Comparison of ENCODE assay signal across 25 cellular contexts in the genomic region with DNA sequence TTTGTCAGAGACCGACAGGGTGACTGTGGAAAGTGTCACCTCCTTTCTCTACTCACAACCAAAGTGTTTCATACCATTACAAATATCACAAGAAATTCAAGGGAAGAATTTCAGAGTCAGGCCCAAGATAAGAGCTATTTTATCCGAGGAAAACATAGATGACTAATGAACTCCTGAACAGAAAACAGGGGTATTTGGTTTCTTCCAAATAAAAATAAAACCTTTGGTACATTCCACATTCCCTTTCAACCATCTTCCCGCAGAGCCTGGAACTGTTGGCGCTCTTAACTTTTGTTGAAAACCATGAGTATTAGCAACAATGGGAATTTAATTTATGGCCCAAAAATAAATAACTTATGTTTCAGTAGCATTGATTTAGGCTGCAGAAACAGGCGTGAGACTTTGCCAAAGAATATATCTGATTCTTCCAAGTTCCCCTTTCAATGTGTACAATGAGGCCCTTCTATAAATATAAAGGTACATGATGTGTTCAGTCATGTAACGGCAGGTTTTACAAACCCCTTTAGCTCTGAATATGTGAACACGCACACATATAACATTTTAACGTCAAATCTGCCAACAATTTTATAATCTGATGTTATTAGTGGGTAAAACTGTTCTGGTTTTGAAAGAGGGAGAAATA.
DNase-seq lines count a peak whose midpoint lies in the region; ATAC-seq and TF ChIP-seq lines count a peak whose summit lies in the region.
"Had no signal": no experiment of that assay in that cellular context is flagged by ENCODE, and none has a peak within 500 bp of the region (broad histone marks: within the 10 kb centered on the region; RNA-seq: fewer than 3 reads in every experiment).

No MANE protein-coding gene starts in this region.

- no peaks in the 10 kb centered on the region for H3K27me3 Mint-ChIP-seq in neural progenitor cell (ENCODE audit: insufficient read depth, low read depth)
- H3K27me3 Mint-ChIP-seq: activated CD4-positive, alpha-beta memory T cell treated with anti-CD3 and anti-CD28 coated beads for 36 hours; activated naive CD8-positive, alpha-beta T cell treated with anti-CD3 and anti-CD28 coated beads, Interleukin-2, amount 50 U/mL, for 24 hours had no signal

- no peaks in the 10 kb centered on the region for H3K9me3 Mint-ChIP-seq in neural progenitor cell
- H3K9me3 Mint-ChIP-seq: activated CD4-positive, alpha-beta memory T cell treated with anti-CD3 and anti-CD28 coated beads for 36 hours; activated naive CD8-positive, alpha-beta T cell treated with anti-CD3 and anti-CD28 coated beads, Interleukin-2, amount 50 U/mL, for 24 hours; natural killer cell treated with Interleukin-12 subunit alpha and Interleukin-12 subunit beta and Interleukin-15 and Interleukin-18, amount 100 ng/mL, for 72 hours had no signal

- no peak overlapping the region for H3K27ac Mint-ChIP-seq in neural progenitor cell
- H3K27ac Mint-ChIP-seq: activated CD4-positive, alpha-beta memory T cell treated with anti-CD3 and anti-CD28 coated beads for 36 hours; activated naive CD8-positive, alpha-beta T cell treated with anti-CD3 and anti-CD28 coated beads, Interleukin-2, amount 50 U/mL, for 24 hours; natural killer cell treated with Interleukin-12 subunit alpha and Interleukin-12 subunit beta and Interleukin-15 and Interleukin-18, amount 100 ng/mL, for 72 hours had no signal

- no peaks in the 10 kb centered on the region for H3K36me3 Mint-ChIP-seq in neural progenitor cell
- H3K36me3 Mint-ChIP-seq: activated CD4-positive, alpha-beta memory T cell treated with anti-CD3 and anti-CD28 coated beads for 36 hours; natural killer cell treated with Interleukin-12 subunit alpha and Interleukin-12 subunit beta and Interleukin-15 and Interleukin-18, amount 100 ng/mL, for 72 hours had no signal

- H3K27me3 ChIP-seq in right atrium auricular region (no peaks in the 10 kb centered on the region), neural progenitor cell (no peaks in the 10 kb centered on the region)
- H3K27me3 ChIP-seq: BE2C, gastroesophageal sphincter, transverse colon had no signal

- no peak for TF ChIP-seq CTCF in right atrium auricular region (IDR thresholded peaks at IDR 0.05)
- TF ChIP-seq CTCF in neural progenitor cell (IDR thresholded peaks at IDR 0.05), result no peak

- no peak for DNase-seq in right atrium auricular region (ENCODE audit: low spot score)
- no peak for DNase-seq in Right ventricle myocardium inferior (ENCODE audit: missing footprints)
- DNase-seq in epithelial cell of prostate (ENCODE audit: low read depth, low spot score), result no peak
- DNase-seq in neural progenitor cell (ENCODE audit: low spot score), result no peak
- no peak for DNase-seq in SIG-M5 (lab: John Stamatoyannopoulos, UW)
- DNase-seq in stimulated activated naive CD4-positive, alpha-beta T cell treated with Interleukin-2 at 50 U/mL for 16 hours (lab: John Stamatoyannopoulos, UW), result no peak
- DNase-seq in activated CD8-positive, alpha-beta memory T cell treated with anti-CD3 and anti-CD28 coated beads for 24 hours, result no peak
- DNase-seq: activated CD4-positive, alpha-beta memory T cell treated with anti-CD3 and anti-CD28 coated beads for 36 hours; activated CD4-positive, CD25-positive, alpha-beta regulatory T cell; activated gamma-delta T cell; activated naive CD8-positive, alpha-beta T cell treated with anti-CD3 and anti-CD28 coated beads, Interleukin-2, amount 50 U/mL, for 24 hours; BE2C; effector CD8-positive, alpha-beta T cell; GM23248; NCI-H1694 treated with DMSO at 0.1 percent for 48 hours; NCI-H748 treated with DMSO at 0.1 percent for 48 hours; RPMI8226; small intestine; stimulated activated CD4-positive, alpha-beta T cell treated with anti-CD3 and anti-CD28 coated beads, Interleukin-2, amount 100 ng/mL, for 48 hours; stimulated activated naive CD4-positive, alpha-beta T cell; T-helper 9 cell; transverse colon had no signal

- no peaks in the 10 kb centered on the region for H3F3A ChIP-seq in neural progenitor cell (ENCODE audit: low read depth)

- H2AFZ ChIP-seq in neural progenitor cell (replicated peaks), result peak overlapping the region; percentile 2
- H2AFZ ChIP-seq: GM23248 had no signal

- no peaks in the 10 kb centered on the region for H4K20me1 ChIP-seq in neural progenitor cell (ENCODE audit: low read depth)

- no peak overlapping the region for H3K9ac ChIP-seq in neural progenitor cell
- H3K9ac ChIP-seq: GM23248 had no signal

- no peaks in the 10 kb centered on the region for H3K79me2 ChIP-seq in neural progenitor cell (ENCODE audit: low read depth)

- H3K4me2 ChIP-seq in neural progenitor cell, result no peak overlapping the region

- intact Hi-C loops in Right ventricle myocardium inferior (cut with DNase I), result no loop called here

- H3K36me3 ChIP-seq in right atrium auricular region (no peaks in the 10 kb centered on the region), neural progenitor cell (no peaks in the 10 kb centered on the region)
- H3K36me3 ChIP-seq: BE2C, gastroesophageal sphincter, transverse colon had no signal

- peak overlapping the region; percentile 63 to 82 for H3K27ac ChIP-seq in right atrium auricular region
- H3K27ac ChIP-seq in epithelial cell of prostate, result peak overlapping the region; percentile 2
- no peak overlapping the region for H3K27ac ChIP-seq in neural progenitor cell
- H3K27ac ChIP-seq: gastroesophageal sphincter, GM23248, transverse colon had no signal

- H3K9me3 ChIP-seq in right atrium auricular region (no peaks in the 10 kb centered on the region), neural progenitor cell (ENCODE audit: low read depth) (no peaks in the 10 kb centered on the region)
- H3K9me3 ChIP-seq: BE2C, gastroesophageal sphincter, transverse colon had no signal

- no peak overlapping the region for H3K4me3 Mint-ChIP-seq in neural progenitor cell
- H3K4me3 Mint-ChIP-seq: activated CD4-positive, alpha-beta memory T cell treated with anti-CD3 and anti-CD28 coated beads for 36 hours; activated naive CD8-positive, alpha-beta T cell treated with anti-CD3 and anti-CD28 coated beads, Interleukin-2, amount 50 U/mL, for 24 hours; natural killer cell treated with Interleukin-12 subunit alpha and Interleukin-12 subunit beta and Interleukin-15 and Interleukin-18, amount 100 ng/mL, for 72 hours had no signal

- no peak overlapping the region for H3K4me3 ChIP-seq in right atrium auricular region
- no peak overlapping the region for H3K4me3 ChIP-seq in neural progenitor cell
- H3K4me3 ChIP-seq: gastroesophageal sphincter, GM23248, transverse colon had no signal

- H3K4me1 ChIP-seq in right atrium auricular region (peaks cover 0 to 24% of the 10 kb centered on the region in 2 donors), neural progenitor cell (no peaks in the 10 kb centered on the region)
- H3K4me1 ChIP-seq: BE2C had no signal

- H3K4me1 Mint-ChIP-seq in neural progenitor cell, result no peaks in the 10 kb centered on the region

- ATAC-seq in Right ventricle myocardium inferior (no peak), SK-N-SH treated with all-trans-retinoic acid at 6 μM for 48 hours (no peak)
- ATAC-seq: activated naive CD8-positive, alpha-beta T cell treated with anti-CD3 and anti-CD28 coated beads, Interleukin-2, amount 50 U/mL, for 24 hours; gastroesophageal sphincter; natural killer cell treated with Interleukin-12 subunit alpha and Interleukin-12 subunit beta and Interleukin-15 and Interleukin-18, amount 100 ng/mL, for 72 hours had no signal

TF ChIP-seq in SK-N-SH treated with all-trans-retinoic acid at 6 μM for 48 hours, 23 proteins besides CTCF, POLR2A, EP300 and RAD21 (continues in another document):
- TF ChIP-seq ZNF565 (CRISPR knock-in tag; conservative IDR thresholded peaks at IDR 0.05; ENCODE audit: low read depth), result no peak
- TF ChIP-seq TCF4 (CRISPR knock-in tag; IDR thresholded peaks at IDR 0.05; ENCODE audit: borderline replicate concordance), result no peak
- TF ChIP-seq BACH2 (CRISPR knock-in tag; IDR thresholded peaks at IDR 0.05; ENCODE audit: borderline replicate concordance), result no peak
- TF ChIP-seq CSDC2 (CRISPR knock-in tag; IDR thresholded peaks at IDR 0.05), result no peak
- TF ChIP-seq ZFP3 (CRISPR knock-in tag; IDR thresholded peaks at IDR 0.05), result no peak
- no peak for TF ChIP-seq GLIS3 (CRISPR knock-in tag; IDR thresholded peaks at IDR 0.05)
- TF ChIP-seq TOX (CRISPR knock-in tag; IDR thresholded peaks at IDR 0.05; ENCODE audit: borderline replicate concordance), result no peak
- TF ChIP-seq ESRRG (CRISPR knock-in tag; IDR thresholded peaks at IDR 0.05), result no peak
- TF ChIP-seq SNAI2 (CRISPR knock-in tag; IDR thresholded peaks at IDR 0.05), result no peak
- TF ChIP-seq ARNTL (CRISPR knock-in tag; IDR thresholded peaks at IDR 0.05; ENCODE audit: borderline replicate concordance, low read depth), result no peak
- no peak for TF ChIP-seq ZNF70 (CRISPR knock-in tag; IDR thresholded peaks at IDR 0.05)
- TF ChIP-seq, protein P1, sequence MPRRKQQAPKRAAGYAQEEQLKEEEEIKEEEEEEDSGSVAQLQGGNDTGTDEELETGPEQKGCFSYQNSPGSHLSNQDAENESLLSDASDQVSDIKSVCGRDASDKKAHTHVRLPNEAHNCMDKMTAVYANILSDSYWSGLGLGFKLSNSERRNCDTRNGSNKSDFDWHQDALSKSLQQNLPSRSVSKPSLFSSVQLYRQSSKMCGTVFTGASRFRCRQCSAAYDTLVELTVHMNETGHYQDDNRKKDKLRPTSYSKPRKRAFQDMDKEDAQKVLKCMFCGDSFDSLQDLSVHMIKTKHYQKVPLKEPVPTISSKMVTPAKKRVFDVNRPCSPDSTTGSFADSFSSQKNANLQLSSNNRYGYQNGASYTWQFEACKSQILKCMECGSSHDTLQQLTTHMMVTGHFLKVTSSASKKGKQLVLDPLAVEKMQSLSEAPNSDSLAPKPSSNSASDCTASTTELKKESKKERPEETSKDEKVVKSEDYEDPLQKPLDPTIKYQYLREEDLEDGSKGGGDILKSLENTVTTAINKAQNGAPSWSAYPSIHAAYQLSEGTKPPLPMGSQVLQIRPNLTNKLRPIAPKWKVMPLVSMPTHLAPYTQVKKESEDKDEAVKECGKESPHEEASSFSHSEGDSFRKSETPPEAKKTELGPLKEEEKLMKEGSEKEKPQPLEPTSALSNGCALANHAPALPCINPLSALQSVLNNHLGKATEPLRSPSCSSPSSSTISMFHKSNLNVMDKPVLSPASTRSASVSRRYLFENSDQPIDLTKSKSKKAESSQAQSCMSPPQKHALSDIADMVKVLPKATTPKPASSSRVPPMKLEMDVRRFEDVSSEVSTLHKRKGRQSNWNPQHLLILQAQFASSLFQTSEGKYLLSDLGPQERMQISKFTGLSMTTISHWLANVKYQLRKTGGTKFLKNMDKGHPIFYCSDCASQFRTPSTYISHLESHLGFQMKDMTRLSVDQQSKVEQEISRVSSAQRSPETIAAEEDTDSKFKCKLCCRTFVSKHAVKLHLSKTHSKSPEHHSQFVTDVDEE (CRISPR knock-in tag; IDR thresholded peaks at IDR 0.05), result no peak
- TF ChIP-seq ZC3H10 (CRISPR knock-in tag; IDR thresholded peaks at IDR 0.05), result no peak
